Comparison of ENCODE assay signal across 18 cellular contexts in genomic region chr5:97085126-97085786, GRCh38. TPM values are rescaled to one million over a fixed set of nuclear protein-coding genes. Genes with fewer than 3 reads are reported as not detected.
DNase-seq lines count a peak whose midpoint lies in the region; ATAC-seq and TF ChIP-seq lines count a peak whose summit lies in the region.
"Had no signal": no experiment of that assay in that cellular context is flagged by ENCODE, and none has a peak within 500 bp of the region (broad histone marks: within the 10 kb centered on the region; RNA-seq: fewer than 3 reads in every experiment).

No MANE protein-coding gene starts in this region.

- H3K14ac ChIP-seq in neuronal stem cell (ENCODE audit: low read length) (peak overlapping the region; percentile 8), H9 (ENCODE audit: insufficient read depth, low read length) (no peak overlapping the region)

- H3K23ac ChIP-seq in neuronal stem cell (ENCODE audit: low read depth, low read length, poor library complexity) (no peak overlapping the region), H9 (ENCODE audit: insufficient read length, low read depth, low read length) (no peak overlapping the region)

- H4K5ac ChIP-seq in H9 (ENCODE audit: insufficient read length, low read depth, low read length): no peak overlapping the region

- no peaks in the 10 kb centered on the region for H3K23me2 ChIP-seq in H9 (ENCODE audit: insufficient read length, low read depth, low read length, poor library complexity, severe bottlenecking)

- H4K20me1 ChIP-seq in H9 (ENCODE audit: control insufficient read depth, insufficient read depth, insufficient read length): no peaks in the 10 kb centered on the region
- H4K20me1 ChIP-seq: BLaER1 treated with 17β-estradiol and CSF1 and Interleukin-3, amounts not matched to agents 10 nM and 100 nM had no signal

- H3T11ph ChIP-seq in H9 (ENCODE audit: low read length): no peak overlapping the region

- H3K27ac ChIP-seq in right cardiac atrium (ENCODE audit: low read length): no peak overlapping the region
- no peak overlapping the region for H3K27ac ChIP-seq in heart left ventricle
- H3K27ac ChIP-seq in neuronal stem cell (replicated peaks; ENCODE audit: low read length): no peak overlapping the region
- H3K27ac ChIP-seq in testis: no peak overlapping the region
- no peak overlapping the region for H3K27ac ChIP-seq in CD4-positive, alpha-beta T cell (ENCODE audit: low read depth, low read length)
- no peak overlapping the region for H3K27ac ChIP-seq in tibial nerve
- no peak overlapping the region for H3K27ac ChIP-seq in H9 (ENCODE audit: insufficient read length, low read depth, low read length)
- H3K27ac ChIP-seq: 22Rv1, A549 had no signal

- TF ChIP-seq POLR2A in heart left ventricle (IDR thresholded peaks at IDR 0.05) (no peak), testis (IDR thresholded peaks at IDR 0.05) (no peak), tibial nerve (IDR thresholded peaks at IDR 0.05) (no peak)

- H4K8ac ChIP-seq in neuronal stem cell (ENCODE audit: low read depth, low read length): peak overlapping the region; percentile 1
- H4K8ac ChIP-seq in H9 (replicated peaks; ENCODE audit: insufficient read length, low read depth, low read length): no peak overlapping the region

- no peak overlapping the region for H3K4me3 Mint-ChIP-seq in CD4-positive, alpha-beta T cell
- H3K4me3 Mint-ChIP-seq in H9: no peak overlapping the region
- H3K4me3 Mint-ChIP-seq: CD4-positive, CD25-positive, alpha-beta regulatory T cell had no signal

- H3K4me3 ChIP-seq in right cardiac atrium (ENCODE audit: low read length) (no peak overlapping the region), heart left ventricle (no peak overlapping the region), neuronal stem cell (ENCODE audit: low read length in 2 of 2) (no peak overlapping the region), testis (peak overlapping the region in 1 of 2 donors; percentile 50), tibial nerve (no peak overlapping the region)
- H3K4me3 ChIP-seq: A549; BLaER1 treated with 17β-estradiol and CSF1 and Interleukin-3, amounts not matched to agents 10 nM and 100 nM had no signal

- H3K4ac ChIP-seq in neuronal stem cell (ENCODE audit: low read length): no peak overlapping the region
- no peak overlapping the region for H3K4ac ChIP-seq in H9 (ENCODE audit: low read depth, low read length)

- no peak overlapping the region for H4K91ac ChIP-seq in neuronal stem cell (ENCODE audit: low read depth, low read length, poor library complexity)
- H4K91ac ChIP-seq in H9 (ENCODE audit: insufficient read length, low read depth, low read length): no peak overlapping the region

- H3K4me1 ChIP-seq in right cardiac atrium (ENCODE audit: control insufficient read depth, insufficient read depth, low read length) (no peaks in the 10 kb centered on the region), heart left ventricle (peaks cover 0 to 9% (median 0%) of the 10 kb centered on the region in 12 donors), neuronal stem cell (ENCODE audit: control insufficient read depth in 2 of 2, insufficient read depth in 1 of 2, low read depth in 1 of 2, low read length in 2 of 2) (no peaks in the 10 kb centered on the region), testis (no peaks in the 10 kb centered on the region), tibial nerve (no peaks in the 10 kb centered on the region), H9 (ENCODE audit: insufficient read depth, low read length) (no peaks in the 10 kb centered on the region)
- H3K4me1 ChIP-seq: A549, Caco-2 had no signal

- ATAC-seq in right cardiac atrium: no peak
- ATAC-seq in heart left ventricle: no peak
- ATAC-seq in CD4-positive, alpha-beta T cell (ENCODE audit: poor library complexity): no peak
- ATAC-seq: A549, HepG2 had no signal

- POLR2A ChIA-PET in CD4-positive, alpha-beta T cell (lab: Charles Lee): no interaction called here

- H2AK5ac ChIP-seq in neuronal stem cell (ENCODE audit: low read depth, low read length) (no peak overlapping the region), H9 (ENCODE audit: insufficient read length, low read length) (no peak overlapping the region)

- no peak overlapping the region for H3K27ac Mint-ChIP-seq in CD4-positive, alpha-beta T cell
- no peak overlapping the region for H3K27ac Mint-ChIP-seq in H9
- H3K27ac Mint-ChIP-seq: CD4-positive, CD25-positive, alpha-beta regulatory T cell; IgD-negative memory B cell had no signal

- H3K4me1 Mint-ChIP-seq in CD4-positive, alpha-beta T cell (ENCODE audit: low read depth): peaks cover 8% of the 10 kb centered on the region
- no peaks in the 10 kb centered on the region for H3K4me1 Mint-ChIP-seq in H9

- CTCF ChIA-PET in CD4-positive, alpha-beta T cell (lab: Charles Lee): no interaction called here

- no peaks in the 10 kb centered on the region for H3K36me3 Mint-ChIP-seq in CD4-positive, alpha-beta T cell (ENCODE audit: low read depth)
- peaks cover 6 to 20% (median 8%) of the 10 kb centered on the region in 3 experiments for H3K36me3 Mint-ChIP-seq in H9 (ENCODE audit: insufficient read depth in 1 of 3, low read depth in 3 of 3)
- H3K36me3 Mint-ChIP-seq: CD4-positive, CD25-positive, alpha-beta regulatory T cell had no signal

- H2BK15ac ChIP-seq in neuronal stem cell (ENCODE audit: low read length) (no peak overlapping the region), H9 (ENCODE audit: low read depth, low read length) (no peak overlapping the region)

- 98% methylated on average over 39 of the region's 39 CpGs for WGBS in right cardiac atrium
- 94 to 97% (median 95%) methylated on average over 15 to 39 of the region's 39 CpGs for WGBS in heart left ventricle, 4 donors
- WGBS in neuronal stem cell (ENCODE audit: extremely low coverage in 2 of 2, insufficient read length in 2 of 2, insufficient replicate concordance in 1 of 2), 2 donors: no CpG with 5 or more reads among the region's 39 CpGs
- 74 to 86% methylated on average over 6 to 39 of the region's 39 CpGs for WGBS in testis, 2 donors
- 92 to 98% methylated on average over 12 to 38 of the region's 39 CpGs for WGBS in tibial nerve, 2 donors
- no CpG with 5 or more reads among the region's 39 CpGs for WGBS in H9 (ENCODE audit: extremely low coverage, insufficient read length, low lambda C conversion rate)

- H3K4me2 ChIP-seq in neuronal stem cell (ENCODE audit: insufficient read depth, low read length, poor library complexity, severe bottlenecking): no peak overlapping the region
- H3K4me2 ChIP-seq in H9 (ENCODE audit: insufficient read depth, insufficient read length, low read length): no peak overlapping the region
- H3K4me2 ChIP-seq: A549 had no signal

- no peak for TF ChIP-seq CTCF in heart left ventricle (IDR thresholded peaks at IDR 0.05)
- no peak for TF ChIP-seq CTCF in testis (IDR thresholded peaks at IDR 0.05)
- no peak for TF ChIP-seq CTCF in CD4-positive, alpha-beta T cell (IDR thresholded peaks at IDR 0.05)
- no peak for TF ChIP-seq CTCF in tibial nerve (IDR thresholded peaks at IDR 0.05)
- no peak for TF ChIP-seq CTCF in H9 (conservative IDR thresholded peaks at IDR 0.05)

- H3K27me3 ChIP-seq in right cardiac atrium (ENCODE audit: control insufficient read depth, insufficient read depth): no peaks in the 10 kb centered on the region
- H3K27me3 ChIP-seq in heart left ventricle: no peaks in the 10 kb centered on the region
- H3K27me3 ChIP-seq in neuronal stem cell (ENCODE audit: control insufficient read depth in 3 of 3, insufficient read depth in 3 of 3, low read depth in 1 of 3, low read length in 3 of 3): no peaks in the 10 kb centered on the region
- H3K27me3 ChIP-seq in testis: no peaks in the 10 kb centered on the region
- no peaks in the 10 kb centered on the region for H3K27me3 ChIP-seq in CD4-positive, alpha-beta T cell (ENCODE audit: control insufficient read depth, insufficient read depth, low read length)
- no peaks in the 10 kb centered on the region for H3K27me3 ChIP-seq in tibial nerve
- no peaks in the 10 kb centered on the region for H3K27me3 ChIP-seq in H9 (ENCODE audit: insufficient read depth, low read length)
- H3K27me3 ChIP-seq: BLaER1 treated with 17β-estradiol and CSF1 and Interleukin-3, amounts not matched to agents 10 nM and 100 nM had no signal

- TF ChIP-seq EP300 in tibial nerve (IDR thresholded peaks at IDR 0.05): no peak

- H3K27me3 Mint-ChIP-seq in CD4-positive, alpha-beta T cell: no peaks in the 10 kb centered on the region
- H3K27me3 Mint-ChIP-seq in H9 (ENCODE audit: low read depth): no peaks in the 10 kb centered on the region
- H3K27me3 Mint-ChIP-seq: IgD-negative memory B cell had no signal

- H3K79me2 ChIP-seq in H9 (ENCODE audit: insufficient read depth, low read length): no peaks in the 10 kb centered on the region

- H3K36me3 ChIP-seq in heart left ventricle (no peaks in the 10 kb centered on the region), neuronal stem cell (replicated peaks in 1 of 2; ENCODE audit: control insufficient read depth in 2 of 2, insufficient read depth in 2 of 2, low read length in 2 of 2) (peaks cover 0 to 7% of the 10 kb centered on the region in 2 donors), testis (ENCODE audit: low read depth, missing control alignments) (no peaks in the 10 kb centered on the region), tibial nerve (no peaks in the 10 kb centered on the region)

- no peak overlapping the region for H2BK120ac ChIP-seq in neuronal stem cell (ENCODE audit: low read depth, low read length)
- H2BK120ac ChIP-seq in H9 (ENCODE audit: low read depth, low read length, poor library complexity, severe bottlenecking): no peak overlapping the region

- H3K18ac ChIP-seq in neuronal stem cell (ENCODE audit: low read length) (peak overlapping the region; percentile 35), H9 (ENCODE audit: insufficient read length, low read depth, low read length) (no peak overlapping the region)

- intact Hi-C loops in right cardiac atrium (cut with DNase I): no loop called here
- intact Hi-C loops in heart left ventricle (cut with DNase I): no loop called here
- intact Hi-C loops in testis (cut with DNase I; ENCODE audit: low total_unique reads): no loop called here
- intact Hi-C loops in CD4-positive, alpha-beta T cell (cut with DNase I, micrococcal nuclease): no loop called here

- H2AFZ ChIP-seq in neuronal stem cell (ENCODE audit: low read length): no peak overlapping the region
- H2AFZ ChIP-seq in H9 (ENCODE audit: low read length): no peak overlapping the region

- peak overlapping the region; percentile 62 for H2BK5ac ChIP-seq in neuronal stem cell (ENCODE audit: low read length)
- no peak overlapping the region for H2BK5ac ChIP-seq in H9 (ENCODE audit: insufficient read length, low read length)

- H2BK12ac ChIP-seq in neuronal stem cell (ENCODE audit: low read length): no peak overlapping the region
- no peak overlapping the region for H2BK12ac ChIP-seq in H9 (ENCODE audit: insufficient read length, low read depth, low read length)

- DNase-seq in right cardiac atrium: peak in 2 of 3 donors; percentile 41 to 61
- DNase-seq in heart left ventricle: no peak
- no peak for DNase-seq in neuronal stem cell (ENCODE audit: low spot score)
- peak; percentile 30 for DNase-seq in testis
- DNase-seq in CD4-positive, alpha-beta T cell: no peak
- DNase-seq in tibial nerve (ENCODE audit: low spot score in 2 of 2): no peak
- no peak for DNase-seq in H9
- DNase-seq: Caco-2; CD4-positive, CD25-positive, alpha-beta regulatory T cell; GOT3; H7; KG1 had no signal

- H3K79me1 ChIP-seq in neuronal stem cell (ENCODE audit: low read depth, low read length) (peaks cover 3% of the 10 kb centered on the region), H9 (ENCODE audit: insufficient read depth, low read depth, low read length, poor library complexity, severe bottlenecking) (no peaks in the 10 kb centered on the region)

- H3K9me3 ChIP-seq in right cardiac atrium (ENCODE audit: control insufficient read depth, low read length) (no peaks in the 10 kb centered on the region), heart left ventricle (no peaks in the 10 kb centered on the region), neuronal stem cell (replicated peaks in 1 of 2; ENCODE audit: control insufficient read depth in 2 of 2, insufficient read depth in 1 of 2, low read depth in 1 of 2, low read length in 2 of 2) (peaks cover 0 to 4% of the 10 kb centered on the region in 2 donors), testis (no peaks in the 10 kb centered on the region), tibial nerve (no peaks in the 10 kb centered on the region), H9 (ENCODE audit: control insufficient read depth, low read depth, low read length) (no peaks in the 10 kb centered on the region)
- no peaks in the 10 kb centered on the region for H3K9me3 ChIP-seq in CD4-positive, alpha-beta T cell (ENCODE audit: control insufficient read depth, low read length)
- H3K9me3 ChIP-seq: A549 had no signal

- no peak overlapping the region for H2BK20ac ChIP-seq in H9 (ENCODE audit: low read depth, low read length, poor library complexity, severe bottlenecking)

- no peaks in the 10 kb centered on the region for H3K9me3 Mint-ChIP-seq in CD4-positive, alpha-beta T cell
- peaks cover 12 to 13% of the 10 kb centered on the region in 2 experiments for H3K9me3 Mint-ChIP-seq in H9
- H3K9me3 Mint-ChIP-seq: CD4-positive, CD25-positive, alpha-beta regulatory T cell had no signal

- H3K9ac ChIP-seq in neuronal stem cell (ENCODE audit: low read depth, low read length, poor library complexity) (no peak overlapping the region), H9 (ENCODE audit: extremely low read depth, insufficient read length, low read length) (no peak overlapping the region)
- H3K9ac ChIP-seq: BLaER1 treated with 17β-estradiol and CSF1 and Interleukin-3, amounts not matched to agents 10 nM and 100 nM had no signal

- no peak overlapping the region for H3K56ac ChIP-seq in H9 (ENCODE audit: insufficient read length, low read depth, low read length)

RNA-seq across cellular contexts. Expression of gene LIX1, which starts 57.2 kb away (rescaled TPM):
- total RNA-seq in right cardiac atrium: under 1 TPM; 0.20 to 0.50 (median 0.36) TPM
- polyA plus RNA-seq in right cardiac atrium: 0.18 TPM
- total RNA-seq in heart left ventricle: under 1 TPM in 3 of 9 donors, not detected in 6; 0.12 to 0.33 (median 0.22) TPM
- not detected for polyA plus RNA-seq in heart left ventricle
- polyA plus RNA-seq in neuronal stem cell (2013, experiment 1 of 2): 131 TPM
- polyA plus RNA-seq in neuronal stem cell (2013, experiment 2 of 2): 135 TPM
- total RNA-seq in testis: not detected
- 0.76 TPM for polyA plus RNA-seq in testis (ENCODE audit: insufficient read depth, low read depth, low replicate concordance)
- total RNA-seq in CD4-positive, alpha-beta T cell: not detected
- total RNA-seq in tibial nerve: under 1 TPM in 2 of 4 donors, not detected in 2; under 0.01 TPM
- total RNA-seq in H9 (2021): 0.07 and 0.13 TPM in 2 replicates
- total RNA-seq: CD4-positive, CD25-positive, alpha-beta regulatory T cell; HepG2 had no signal
- polyA plus RNA-seq: A549; AG04450; CD4-positive, CD25-positive, alpha-beta regulatory T cell; HepG2 had no signal

Comparison
In these comparisons a context has a peak if more than half of its experiments do, and no peak if none do; other contexts are left out.
1. DNase-seq: peak in right cardiac atrium (2 of 3) and testis (single experiment); none in heart left ventricle (0 of 5), neuronal stem cell (single experiment), CD4-positive, alpha-beta T cell (0 of 10), tibial nerve (0 of 2) and H9 (single experiment).